25 cellular contexts compared by ENCODE assay signal in genomic region chrX:111083101-111083500, GRCh38.
"Had no signal": no experiment of that assay in that cellular context is flagged by ENCODE, and none has a peak within 500 bp of the region (broad histone marks: within the 10 kb centered on the region; RNA-seq: fewer than 3 reads in every experiment).

No MANE protein-coding gene starts in this region.

- ATAC-seq: activated T-cell treated with anti-CD3 and anti-CD28 coated beads, Interleukin-2, amount 50 U/mL, for 72 hours; gastrocnemius medialis; left lung; mucosa of descending colon; right cardiac atrium had no signal

- H3K9me3 Mint-ChIP-seq: activated T-cell treated with anti-CD3 and anti-CD28 coated beads, Interleukin-2, amount 50 U/mL, for 72 hours; endodermal cell; memory B cell; neural crest cell had no signal

- H3K4me3 Mint-ChIP-seq: activated T-cell treated with anti-CD3 and anti-CD28 coated beads, Interleukin-2, amount 50 U/mL, for 72 hours; endodermal cell; memory B cell; naive B cell; neural crest cell had no signal

- H3K4me1 Mint-ChIP-seq: memory B cell, naive B cell had no signal

- H3K4me3 ChIP-seq: ascending aorta, gastrocnemius medialis, left lung, mucosa of descending colon, prostate gland, thoracic aorta, upper lobe of left lung had no signal

- DNase-seq: activated CD4-positive, alpha-beta T cell treated with anti-CD3 and anti-CD28 coated beads, Interleukin-2, amount 50 U/mL, for 1 hour; activated CD4-positive, CD25-positive, alpha-beta regulatory T cell treated with anti-CD3 and anti-CD28 coated beads, Interleukin-2, amount 50 U/mL, for 72 hours; activated CD8-positive, alpha-beta memory T cell treated with anti-CD3 and anti-CD28 coated beads, Interleukin-2, amount 50 U/mL, for 4 hours; activated effector memory CD4-positive, alpha-beta T cell treated with anti-CD3 and anti-CD28 coated beads, Interleukin-2, amount 50 U/mL, for 16 hours; activated naive CD4-positive, alpha-beta T cell treated with anti-CD3 and anti-CD28 coated beads, Interleukin-2, amount 50 U/mL, for 16 hours; activated T-cell treated with anti-CD3 and anti-CD28 coated beads, Interleukin-2, amount 50 U/mL, for 72 hours; caudate nucleus; endodermal cell; gastrocnemius medialis; head of caudate nucleus; left lung; mucosa of descending colon; naive B cell; right cardiac atrium; small intestine; stimulated activated CD4-positive, alpha-beta T cell treated with anti-CD3 and anti-CD28 coated beads, Interleukin-15, amount 100 ng/mL, for 24 hours; stimulated activated CD4-positive, alpha-beta T cell treated with anti-CD3 and anti-CD28 coated beads, Interleukin-2, amount 100 ng/mL, for 48 hours; SW 1271; T-helper 2 cell; upper lobe of left lung had no signal

- H3K27ac Mint-ChIP-seq: activated T-cell treated with anti-CD3 and anti-CD28 coated beads, Interleukin-2, amount 50 U/mL, for 72 hours; endodermal cell; memory B cell; naive B cell had no signal
